14 cellular contexts compared by ENCODE assay signal in the genomic region with DNA sequence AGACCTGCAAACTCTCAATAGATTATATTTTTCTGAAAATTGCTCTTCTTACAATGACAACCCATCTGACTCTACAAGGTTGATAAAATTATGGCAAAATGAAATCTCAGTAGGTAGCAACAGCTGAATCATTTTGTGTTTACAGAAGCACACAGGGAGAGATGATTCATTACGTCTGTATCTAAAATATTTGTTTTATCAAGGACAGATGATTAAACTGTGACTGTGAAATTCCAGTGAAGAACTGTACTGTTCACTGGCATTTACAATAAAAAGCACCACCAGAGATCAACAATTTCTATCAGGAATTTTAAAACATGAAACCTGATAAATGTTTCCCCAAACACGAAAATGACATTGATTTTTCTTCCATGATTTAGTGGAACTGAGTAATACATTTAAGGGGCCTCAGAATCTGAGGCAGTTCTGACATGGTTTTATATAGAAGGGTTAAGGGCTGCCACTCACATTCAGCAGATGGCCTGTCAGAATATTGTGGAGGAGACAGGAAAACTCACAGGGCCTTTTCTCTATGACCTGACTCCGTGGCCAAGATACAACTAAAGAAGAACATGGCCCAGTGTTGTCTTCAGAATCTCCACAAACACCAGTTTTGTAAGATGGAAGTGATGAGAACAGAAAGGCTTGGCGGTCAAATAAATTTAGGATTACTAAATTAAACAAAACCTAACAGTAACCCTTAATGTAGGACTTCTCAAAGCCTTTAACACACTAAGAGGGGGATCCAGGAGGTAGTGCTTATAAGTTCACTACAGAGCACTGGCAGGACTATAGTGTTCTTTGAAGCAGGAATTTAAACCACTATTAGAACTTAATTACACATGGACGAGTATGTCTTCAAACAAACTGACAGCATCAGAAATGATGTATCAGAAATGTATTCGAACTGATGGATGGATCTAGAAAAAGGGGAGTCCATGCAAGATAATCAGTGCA. TPM values are rescaled to one million over a fixed set of nuclear protein-coding genes. Genes with fewer than 3 reads are reported as not detected.
DNase-seq lines count a peak whose midpoint lies in the region; ATAC-seq and TF ChIP-seq lines count a peak whose summit lies in the region.
"Had no signal": no experiment of that assay in that cellular context is flagged by ENCODE, and none has a peak within 500 bp of the region (broad histone marks: within the 10 kb centered on the region; RNA-seq: fewer than 3 reads in every experiment).

No MANE protein-coding gene starts in this region.

- DNase-seq in AG10803 (ENCODE audit: low read depth) (peak; percentile 87), MG63 (peak; percentile 1), dermis blood vessel endothelial cell (peak; percentile 73), left lung (no peak), Karpas-422 (no peak), H7 (no peak), ecto neural progenitor cell (ENCODE audit: low spot score) (no peak)
- DNase-seq in effector CD8-positive, alpha-beta T cell (lab: John Stamatoyannopoulos, UW), result no peak
- DNase-seq: endodermal cell; lower lobe of right lung; NCI-H526 treated with DMSO at 0.1 percent for 48 hours; spleen; stimulated activated naive B cell treated with anti-CD40 and anti-IgM and Interleukin-4, amounts not matched to agents 10 μg/mL and 1 μg/mL and 100 μg/mL, for 72 hours; T1000 had no signal

- H3K9ac ChIP-seq in Karpas-422 (ENCODE audit: low read length), result no peak overlapping the region

- TF ChIP-seq CTCF in AG10803 (conservative IDR thresholded peaks at IDR 0.05; ENCODE audit: low read length) (no peak), left lung (IDR thresholded peaks at IDR 0.05) (no peak)

- no peaks in the 10 kb centered on the region for H3K27me3 ChIP-seq in MG63
- no peaks in the 10 kb centered on the region for H3K27me3 ChIP-seq in left lung
- no peaks in the 10 kb centered on the region for H3K27me3 ChIP-seq in Karpas-422 (ENCODE audit: low read length)
- H3K27me3 ChIP-seq in H7 (ENCODE audit: control insufficient read depth, insufficient read depth, low read length), result no peaks in the 10 kb centered on the region
- H3K27me3 ChIP-seq: spleen had no signal

- intact Hi-C loops in left lung (cut with DNase I), result no loop called here

- H3K9me2 ChIP-seq in Karpas-422 (replicated peaks; ENCODE audit: insufficient read depth, low read length), result no peaks in the 10 kb centered on the region

- peaks cover 70% of the 10 kb centered on the region for H3K79me2 ChIP-seq in Karpas-422 (ENCODE audit: low read length)

- no peak overlapping the region for H2AFZ ChIP-seq in Karpas-422 (ENCODE audit: low read length)

- H3K36me3 ChIP-seq in MG63, result peaks cover 42% of the 10 kb centered on the region
- H3K36me3 ChIP-seq in left lung, result peaks cover 0 to 45% of the 10 kb centered on the region in 2 donors
- H3K36me3 ChIP-seq in Karpas-422 (ENCODE audit: insufficient read depth, low read length), result peaks cover 65% of the 10 kb centered on the region; the same call in 1 of the 2 replicates
- peaks cover 2% of the 10 kb centered on the region for H3K36me3 ChIP-seq in H7 (replicated peaks; ENCODE audit: control insufficient read depth, insufficient read depth, low read length)

- peak; percentile 75 for ATAC-seq in left lung

- no peak overlapping the region for H3K27ac ChIP-seq in left lung
- H3K27ac ChIP-seq in Karpas-422 (ENCODE audit: low read length), result no peak overlapping the region
- H3K27ac ChIP-seq: lower lobe of right lung had no signal

- H4K20me1 ChIP-seq in Karpas-422 (ENCODE audit: insufficient read depth, low read depth, low read length), result no peaks in the 10 kb centered on the region

- H3K9me3 ChIP-seq in MG63 (no peaks in the 10 kb centered on the region), left lung (no peaks in the 10 kb centered on the region), Karpas-422 (ENCODE audit: low read length) (no peaks in the 10 kb centered on the region)
- H3K9me3 ChIP-seq: lower lobe of right lung had no signal

- no peaks in the 10 kb centered on the region for H3K4me1 ChIP-seq in left lung
- H3K4me1 ChIP-seq in Karpas-422 (ENCODE audit: low read length), result no peaks in the 10 kb centered on the region
- H3K4me1 ChIP-seq: lower lobe of right lung, spleen had no signal

- H3K4me3 ChIP-seq in AG10803 (ENCODE audit: low read length), result no peak overlapping the region
- H3K4me3 ChIP-seq in MG63, result no peak overlapping the region
- no peak overlapping the region for H3K4me3 ChIP-seq in left lung
- H3K4me3 ChIP-seq in Karpas-422 (ENCODE audit: low read length), result no peak overlapping the region
- no peak overlapping the region for H3K4me3 ChIP-seq in H7 (ENCODE audit: insufficient read depth, low read depth, low read length)
- H3K4me3 ChIP-seq: lower lobe of right lung, spleen had no signal

- no peak overlapping the region for H3K4me2 ChIP-seq in Karpas-422 (ENCODE audit: low read depth, low read length, poor library complexity, severe bottlenecking)

RNA-seq across cellular contexts. Expression of a gene that starts 25.9 kb away (rescaled TPM):
- total RNA-seq in MG63 (2014; rRNA removed; shearing (Covaris generic); ENCODE audit: low replicate concordance), result 8.5 and 11.0 TPM in 2 replicates
- total RNA-seq in dermis blood vessel endothelial cell (8.3 and 14.8 TPM in 2 replicates), left lung (10 to 100 TPM; 13.0 to 13.1 TPM)
- total RNA-seq in Karpas-422 (2014; rRNA removed; shearing (Covaris generic); ENCODE audit: low replicate concordance), result 23.9 and 48.2 TPM in 2 replicates
- 18.4 and 21.0 TPM in 2 replicates for total RNA-seq in H7 (2014; rRNA removed; shearing (Covaris generic))

Comparison
In these comparisons a context has a peak if more than half of its experiments do, and no peak if none do; other contexts are left out.
1. DNase-seq: peak in AG10803 (single experiment), MG63 (single experiment) and dermis blood vessel endothelial cell (single experiment); none in left lung (0 of 2), Karpas-422 (single experiment), H7 (single experiment), effector CD8-positive, alpha-beta T cell (single experiment) and ecto neural progenitor cell (single experiment).